In genomic region chr10:82564353-82565218, GRCh38 we compare ENCODE assay signal across 19 cellular contexts.
DNase-seq lines count a peak whose midpoint lies in the region; ATAC-seq, FAIRE-seq and TF ChIP-seq lines count a peak whose summit lies in the region.
"Had no signal": no experiment of that assay in that cellular context is flagged by ENCODE, and none has a peak within 500 bp of the region (broad histone marks: within the 10 kb centered on the region; RNA-seq: fewer than 3 reads in every experiment).

No MANE protein-coding gene starts in this region.

- H3K4me3 ChIP-seq in astrocyte of the spinal cord (ENCODE audit: low read depth, low read length) = no peak overlapping the region
- H3K4me3 ChIP-seq: neural progenitor cell, thoracic aorta had no signal

- no peak for TF ChIP-seq POLR2A in GM12891 (IDR thresholded peaks at IDR 0.05; ENCODE audit: low read depth, low read length)

- TF ChIP-seq CTCF in astrocyte of the spinal cord (IDR thresholded peaks at IDR 0.05; ENCODE audit: low read depth, low read length) = no peak

- no peak for FAIRE-seq in GM12891 (lab: Jason Lieb, UNC)
- FAIRE-seq: TTC549 had no signal

- no peak for ATAC-seq in effector memory CD8-positive, alpha-beta T cell (replicated peaks)
- ATAC-seq in GM18868 (IDR thresholded peaks at IDR 0.05; ENCODE audit: unreplicated experiment) = no peak
- ATAC-seq: activated T-helper 17 cell treated with anti-CD3 and anti-CD28 coated beads, Interleukin-2, amount 50 U/mL, for 72 hours; left colon had no signal

- H3K36me3 Mint-ChIP-seq in effector memory CD8-positive, alpha-beta T cell (ENCODE audit: insufficient read depth) = peaks cover 3% of the 10 kb centered on the region

- no peak overlapping the region for H3K4me3 Mint-ChIP-seq in effector memory CD8-positive, alpha-beta T cell
- H3K4me3 Mint-ChIP-seq: activated T-helper 17 cell treated with anti-CD3 and anti-CD28 coated beads, Interleukin-2, amount 50 U/mL, for 72 hours; B cell; neural progenitor cell had no signal

- DNase-seq in ELR (ENCODE audit: low read depth) (peak; percentile 0), NCI-H446 treated with DMSO at 0.1 percent for 48 hours (lab: John Stamatoyannopoulos, UW) (peak; percentile 97), astrocyte of the spinal cord (ENCODE audit: low read depth, low spot score) (peak; percentile 3), pons (ENCODE audit: low spot score) (peak; percentile 3), GM12891 (ENCODE audit: insufficient read length, low spot score) (no peak)
- DNase-seq in effector memory CD8-positive, alpha-beta T cell = no peak
- DNase-seq: activated CD4-positive, alpha-beta T cell treated with anti-CD3 and anti-CD28 coated beads for 4 hours; dermis blood vessel endothelial cell; erythroblast; Karpas-422; left colon; stimulated activated CD4-positive, alpha-beta T cell treated with anti-CD3 and anti-CD28 coated beads, Interleukin-12 subunit alpha, Interleukin-12 subunit beta, amount 100 ng/mL, for 4 hours; SW 1271 had no signal

- H3K27ac Mint-ChIP-seq in effector memory CD8-positive, alpha-beta T cell = no peak overlapping the region
- H3K27ac Mint-ChIP-seq: activated T-helper 17 cell treated with anti-CD3 and anti-CD28 coated beads, Interleukin-2, amount 50 U/mL, for 72 hours; B cell; neural progenitor cell had no signal

- peaks cover 8 to 17% of the 10 kb centered on the region in 2 donors for H3K9me3 Mint-ChIP-seq in effector memory CD8-positive, alpha-beta T cell

- H3K4me1 Mint-ChIP-seq in effector memory CD8-positive, alpha-beta T cell (ENCODE audit: low read depth in 2 of 2) = no peaks in the 10 kb centered on the region
- H3K4me1 Mint-ChIP-seq: activated T-helper 17 cell treated with anti-CD3 and anti-CD28 coated beads, Interleukin-2, amount 50 U/mL, for 72 hours; B cell had no signal

- H3K27me3 Mint-ChIP-seq in effector memory CD8-positive, alpha-beta T cell = no peaks in the 10 kb centered on the region
- H3K27me3 Mint-ChIP-seq: activated T-helper 17 cell treated with anti-CD3 and anti-CD28 coated beads, Interleukin-2, amount 50 U/mL, for 72 hours; B cell had no signal

- in situ Hi-C loops in astrocyte of the spinal cord (cut with HindIII; ENCODE audit: low sequenced_read_pairs) = no loop called here

TF ChIP-seq in GM12891, 5 proteins besides CTCF, POLR2A, EP300 and RAD21:
- TF ChIP-seq TAF1 (IDR thresholded peaks at IDR 0.05; ENCODE audit: low read depth, low read length) (no peak), SPI1 (IDR thresholded peaks at IDR 0.05; ENCODE audit: low read depth, low read length) (no peak), POU2F2 (IDR thresholded peaks at IDR 0.05; ENCODE audit: low read depth, low read length) (no peak), POLR2AphosphoS5 (IDR thresholded peaks at IDR 0.05; ENCODE audit: low read depth, low read length) (no peak), PAX5 (IDR thresholded peaks at IDR 0.05; ENCODE audit: insufficient read depth, low read length, severe bottlenecking) (no peak)

Comparison
In these comparisons a context has a peak if more than half of its experiments do, and no peak if none do; other contexts are left out.
1. DNase-seq: peak in ELR (single experiment), NCI-H446 treated with DMSO at 0.1 percent for 48 hours (single experiment), astrocyte of the spinal cord (single experiment) and pons (single experiment); none in effector memory CD8-positive, alpha-beta T cell (0 of 3) and GM12891 (single experiment).